Comparison of ENCODE assay signal across 8 cellular contexts in the genomic region with DNA sequence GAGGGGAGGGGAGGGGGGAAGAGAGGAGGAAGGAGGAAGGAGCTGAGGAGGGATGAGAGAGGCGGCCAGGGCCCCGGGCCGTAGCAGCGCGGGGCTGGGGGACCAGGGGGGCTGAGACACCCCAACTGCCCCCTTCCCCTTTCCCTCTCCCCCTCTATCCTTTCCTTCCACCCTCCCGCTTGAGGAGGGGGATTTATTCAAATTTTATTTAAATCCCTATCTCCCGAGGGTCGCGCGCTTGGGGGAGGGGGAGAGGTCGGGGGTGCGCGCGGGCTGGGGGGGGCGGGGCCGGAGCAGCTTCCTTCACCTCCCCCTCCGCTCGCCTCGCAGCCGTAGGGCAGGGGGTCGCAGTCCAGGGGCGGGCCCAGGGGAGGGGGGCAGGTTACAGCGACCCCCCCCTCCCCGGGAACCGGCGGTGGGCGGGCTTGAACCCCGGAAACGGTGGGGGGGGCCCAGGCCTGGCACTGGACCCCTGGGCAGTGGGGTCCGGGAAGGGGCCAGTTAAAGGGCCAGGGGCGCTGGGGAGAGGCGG.
A peak's percentile ranks its signal among the peaks of the same experiment; 100 is the strongest.
DNase-seq lines count a peak whose midpoint lies in the region; ATAC-seq and TF ChIP-seq lines count a peak whose summit lies in the region.

A gene with protein sequence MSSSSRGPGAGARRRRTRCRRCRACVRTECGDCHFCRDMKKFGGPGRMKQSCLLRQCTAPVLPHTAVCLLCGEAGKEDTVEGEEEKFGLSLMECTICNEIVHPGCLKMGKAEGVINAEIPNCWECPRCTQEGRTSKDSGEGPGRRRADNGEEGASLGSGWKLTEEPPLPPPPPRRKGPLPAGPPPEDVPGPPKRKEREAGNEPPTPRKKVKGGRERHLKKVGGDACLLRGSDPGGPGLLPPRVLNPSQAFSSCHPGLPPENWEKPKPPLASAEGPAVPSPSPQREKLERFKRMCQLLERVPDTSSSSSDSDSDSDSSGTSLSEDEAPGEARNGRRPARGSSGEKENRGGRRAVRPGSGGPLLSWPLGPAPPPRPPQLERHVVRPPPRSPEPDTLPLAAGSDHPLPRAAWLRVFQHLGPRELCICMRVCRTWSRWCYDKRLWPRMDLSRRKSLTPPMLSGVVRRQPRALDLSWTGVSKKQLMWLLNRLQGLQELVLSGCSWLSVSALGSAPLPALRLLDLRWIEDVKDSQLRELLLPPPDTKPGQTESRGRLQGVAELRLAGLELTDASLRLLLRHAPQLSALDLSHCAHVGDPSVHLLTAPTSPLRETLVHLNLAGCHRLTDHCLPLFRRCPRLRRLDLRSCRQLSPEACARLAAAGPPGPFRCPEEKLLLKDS (plus strand): TSS at position 19 of the 532 bp plus-strand sequence. CDS start 2,183 bp downstream, outside the sequence.

- POLR2A ChIA-PET in AG04449 (lab: Yijun Ruan, JAX): interaction anchor here (1.5 kb wide), 1 partner anchor 148 kb away, joined by 4 read pairs; no protein-coding TSS in a partner anchor
- POLR2A ChIA-PET in HEK293 (lab: Yijun Ruan, JAX): interaction anchor here (0.6 to 1.3 kb wide), 8 partner anchors 18 to 223 kb away, joined by 3 to 4 read pairs (median 3); a partner anchor contains a TSS

- DNase-seq in AG04449 (ENCODE audit: low read depth, low spot score): no peak
- peak; percentile 62 for DNase-seq in iPS-NIHi7 (ENCODE audit: extremely low spot score)
- no peak for DNase-seq in stimulated activated naive B cell treated with anti-CD40 and anti-IgM and Interleukin-4, amounts not matched to agents 10 μg/mL and 1 μg/mL and 100 μg/mL, for 72 hours
- no peak for DNase-seq in Ammon's horn (ENCODE audit: low spot score)
- DNase-seq in germinal center (ENCODE audit: low spot score): no peak
- DNase-seq in NAMALWA (ENCODE audit: low spot score): no peak

- H3K27ac ChIP-seq in HEK293 (ENCODE audit: extremely low read depth, low read depth, low read length) (peak within 1 kb of the TSS; percentile 68), angular gyrus (ENCODE audit: low read depth, low read length) (peak within 1 kb of the TSS; percentile 99)

- peak within 1 kb of the TSS; percentile 100 for H3K27ac Mint-ChIP-seq in stimulated activated naive B cell treated with anti-CD40 and anti-IgM and Interleukin-4, amounts not matched to agents 10 μg/mL and 1 μg/mL and 100 μg/mL, for 72 hours

- ATAC-seq in stimulated activated naive B cell treated with anti-CD40 and anti-IgM and Interleukin-4, amounts not matched to agents 10 μg/mL and 1 μg/mL and 100 μg/mL, for 72 hours (replicated peaks): peak in 1 of 2 donors; percentile 2

- TF ChIP-seq CTCF in AG04449 (IDR thresholded peaks at IDR 0.05; ENCODE audit: insufficient read depth, low read length, missing control alignments) (no peak), HEK293 (tag by site-specific recombination; IDR thresholded peaks at IDR 0.05) (no peak)

- peaks cover 3 to 22% of the 10 kb centered on the region in 2 donors for H3K36me3 Mint-ChIP-seq in stimulated activated naive B cell treated with anti-CD40 and anti-IgM and Interleukin-4, amounts not matched to agents 10 μg/mL and 1 μg/mL and 100 μg/mL, for 72 hours

- H3K36me3 ChIP-seq in HEK293 (ENCODE audit: control insufficient read depth in 2 of 2, insufficient read depth in 1 of 2, low read length in 2 of 2): peaks cover 0 to 37% of the 10 kb centered on the region in 2 experiments; a peak in 1 of 3 replicates

- H3K27me3 Mint-ChIP-seq in stimulated activated naive B cell treated with anti-CD40 and anti-IgM and Interleukin-4, amounts not matched to agents 10 μg/mL and 1 μg/mL and 100 μg/mL, for 72 hours: no peaks in the 10 kb centered on the region

- no peaks in the 10 kb centered on the region for H3K9me3 Mint-ChIP-seq in stimulated activated naive B cell treated with anti-CD40 and anti-IgM and Interleukin-4, amounts not matched to agents 10 μg/mL and 1 μg/mL and 100 μg/mL, for 72 hours

- peaks cover 27 to 44% of the 10 kb centered on the region in 2 donors for H3K4me1 Mint-ChIP-seq in stimulated activated naive B cell treated with anti-CD40 and anti-IgM and Interleukin-4, amounts not matched to agents 10 μg/mL and 1 μg/mL and 100 μg/mL, for 72 hours

- no peaks in the 10 kb centered on the region for H3K4me1 ChIP-seq in HEK293 (ENCODE audit: control insufficient read depth, insufficient read depth, low read length)

- no peaks in the 10 kb centered on the region for H3K9me3 ChIP-seq in HEK293 (ENCODE audit: control insufficient read depth, insufficient read depth, low read depth, low read length)

- peak within 1 kb of the TSS; percentile 93 for H3K4me3 ChIP-seq in AG04449 (ENCODE audit: low read depth, low read length)
- H3K4me3 ChIP-seq in HEK293 (ENCODE audit: low read depth, low read length): peak within 1 kb of the TSS; percentile 68

- CTCF ChIA-PET in AG04449 (lab: Yijun Ruan, JAX) (interaction anchor here (0.8 to 8.2 kb wide), 4 partner anchors 17 to 79 kb away, joined by 4 to 76 read pairs (median 4); no protein-coding TSS in a partner anchor), HEK293 (lab: Yijun Ruan, JAX) (interaction anchor here (0.8 kb wide), 1 partner anchor 31 kb away, joined by 3 read pairs; no protein-coding TSS in a partner anchor)

- peak within 1 kb of the TSS; percentile 96 to 99 for H3K4me3 Mint-ChIP-seq in stimulated activated naive B cell treated with anti-CD40 and anti-IgM and Interleukin-4, amounts not matched to agents 10 μg/mL and 1 μg/mL and 100 μg/mL, for 72 hours

TF ChIP-seq in HEK293, 187 proteins besides CTCF, POLR2A, EP300 and RAD21:
- TF ChIP-seq, protein P1, sequence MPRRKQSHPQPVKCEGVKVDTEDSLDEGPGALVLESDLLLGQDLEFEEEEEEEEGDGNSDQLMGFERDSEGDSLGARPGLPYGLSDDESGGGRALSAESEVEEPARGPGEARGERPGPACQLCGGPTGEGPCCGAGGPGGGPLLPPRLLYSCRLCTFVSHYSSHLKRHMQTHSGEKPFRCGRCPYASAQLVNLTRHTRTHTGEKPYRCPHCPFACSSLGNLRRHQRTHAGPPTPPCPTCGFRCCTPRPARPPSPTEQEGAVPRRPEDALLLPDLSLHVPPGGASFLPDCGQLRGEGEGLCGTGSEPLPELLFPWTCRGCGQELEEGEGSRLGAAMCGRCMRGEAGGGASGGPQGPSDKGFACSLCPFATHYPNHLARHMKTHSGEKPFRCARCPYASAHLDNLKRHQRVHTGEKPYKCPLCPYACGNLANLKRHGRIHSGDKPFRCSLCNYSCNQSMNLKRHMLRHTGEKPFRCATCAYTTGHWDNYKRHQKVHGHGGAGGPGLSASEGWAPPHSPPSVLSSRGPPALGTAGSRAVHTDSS (tag by site-specific recombination; IDR thresholded peaks at IDR 0.05): peak; percentile 81
- TF ChIP-seq ZNF155 (tag by site-specific recombination; IDR thresholded peaks at IDR 0.05): no peak
- peak; percentile 9; the same call in 1 of the 2 replicates for TF ChIP-seq ZBTB7A (tag by site-specific recombination; IDR thresholded peaks at IDR 0.05; ENCODE audit: low read depth)
- no peak for TF ChIP-seq OSR2 (tag by site-specific recombination; IDR thresholded peaks at IDR 0.05)
- TF ChIP-seq ZNF837 (tag by site-specific recombination; IDR thresholded peaks at IDR 0.05): no peak
- TF ChIP-seq, protein P2, sequence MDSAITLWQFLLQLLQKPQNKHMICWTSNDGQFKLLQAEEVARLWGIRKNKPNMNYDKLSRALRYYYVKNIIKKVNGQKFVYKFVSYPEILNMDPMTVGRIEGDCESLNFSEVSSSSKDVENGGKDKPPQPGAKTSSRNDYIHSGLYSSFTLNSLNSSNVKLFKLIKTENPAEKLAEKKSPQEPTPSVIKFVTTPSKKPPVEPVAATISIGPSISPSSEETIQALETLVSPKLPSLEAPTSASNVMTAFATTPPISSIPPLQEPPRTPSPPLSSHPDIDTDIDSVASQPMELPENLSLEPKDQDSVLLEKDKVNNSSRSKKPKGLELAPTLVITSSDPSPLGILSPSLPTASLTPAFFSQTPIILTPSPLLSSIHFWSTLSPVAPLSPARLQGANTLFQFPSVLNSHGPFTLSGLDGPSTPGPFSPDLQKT (IDR thresholded peaks at IDR 0.05; ENCODE audit: borderline replicate concordance, low read depth, low read length): no peak
- TF ChIP-seq, protein P3, sequence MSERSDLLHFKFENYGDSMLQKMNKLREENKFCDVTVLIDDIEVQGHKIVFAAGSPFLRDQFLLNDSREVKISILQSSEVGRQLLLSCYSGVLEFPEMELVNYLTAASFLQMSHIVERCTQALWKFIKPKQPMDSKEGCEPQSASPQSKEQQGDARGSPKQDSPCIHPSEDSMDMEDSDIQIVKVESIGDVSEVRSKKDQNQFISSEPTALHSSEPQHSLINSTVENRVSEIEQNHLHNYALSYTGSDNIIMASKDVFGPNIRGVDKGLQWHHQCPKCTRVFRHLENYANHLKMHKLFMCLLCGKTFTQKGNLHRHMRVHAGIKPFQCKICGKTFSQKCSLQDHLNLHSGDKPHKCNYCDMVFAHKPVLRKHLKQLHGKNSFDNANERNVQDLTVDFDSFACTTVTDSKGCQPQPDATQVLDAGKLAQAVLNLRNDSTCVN (tag by site-specific recombination; optimal IDR thresholded peaks at IDR 0.05): peak; percentile 58
TF ChIP-seq in HEK293: peak in this region for 3.
